In genomic region chr11:46380340-46381045, GRCh38 we compare ENCODE assay signal across 8 cellular contexts. TPM values are rescaled to one million over a fixed set of nuclear protein-coding genes. Genes with fewer than 3 reads are reported as not detected.
DNase-seq lines count a peak whose midpoint lies in the region; ATAC-seq, FAIRE-seq and TF ChIP-seq lines count a peak whose summit lies in the region.

No MANE protein-coding gene starts in this region.

- POLR2A ChIA-PET in A549 (lab: Yijun Ruan, JAX) (no interaction called here), Panc1 (lab: Charles Lee) (interaction anchor here (0.5 to 0.7 kb wide), 2 partner anchors 17 to 369 kb away, joined by 5 to 6 read pairs; no protein-coding TSS in a partner anchor)

- ATAC-seq in A549 = peak in 1 of 2 experiments; percentile 50; a peak in 3 of 6 replicates
- ATAC-seq in GM23338 = peak; percentile 23
- ATAC-seq in Panc1 = peak; percentile 41
- peak; percentile 12 to 66 (median 33) for ATAC-seq in heart left ventricle
- ATAC-seq in GM18517 (IDR thresholded peaks at IDR 0.05; ENCODE audit: unreplicated experiment) = no peak
- no peak for ATAC-seq in HG03520 (IDR thresholded peaks at IDR 0.05; ENCODE audit: unreplicated experiment)

- H3K9me3 Mint-ChIP-seq in GM23338 = no peaks in the 10 kb centered on the region
- H3K9me3 Mint-ChIP-seq in activated naive CD4-positive, alpha-beta T cell treated with anti-CD3 and anti-CD28 coated beads for 36 hours = no peaks in the 10 kb centered on the region

- H3K27ac ChIP-seq in A549 (peak overlapping the region; percentile 37 to 85), GM23338 (ENCODE audit: low read depth) (peak overlapping the region; percentile 94), Panc1 (ENCODE audit: low read length) (peak overlapping the region; percentile 79), heart left ventricle (peak overlapping the region; percentile 14 to 88 (median 80)), rectal smooth muscle tissue (ENCODE audit: low read depth, low read length) (peak overlapping the region; percentile 51)

- no peak for FAIRE-seq in A549 (lab: Jason Lieb, UNC)

- H2AFZ ChIP-seq in GM23338 = no peak overlapping the region

- no peak for DNase-seq in A549 (ENCODE audit: low read depth in 1 of 2, low spot score in 1 of 2)
- peak; percentile 90 for DNase-seq in GM23338 (ENCODE audit: low spot score)
- DNase-seq in Panc1 (ENCODE audit: low read depth, low spot score) = no peak
- peak; percentile 90 for DNase-seq in activated naive CD4-positive, alpha-beta T cell treated with anti-CD3 and anti-CD28 coated beads for 36 hours
- DNase-seq in heart left ventricle = peak; percentile 75 to 83 (median 82)

- no peaks in the 10 kb centered on the region for H3K9me2 ChIP-seq in GM23338 (ENCODE audit: insufficient read depth)

- peaks cover 29% of the 10 kb centered on the region for H3K36me3 Mint-ChIP-seq in GM23338 (ENCODE audit: low read depth)
- peaks cover 19% of the 10 kb centered on the region for H3K36me3 Mint-ChIP-seq in activated naive CD4-positive, alpha-beta T cell treated with anti-CD3 and anti-CD28 coated beads for 36 hours (ENCODE audit: low read depth)

- H3K36me3 ChIP-seq in GM23338 (ENCODE audit: insufficient read depth) (no peaks in the 10 kb centered on the region; the same call in 1 of the 2 replicates), Panc1 (ENCODE audit: control insufficient read depth, insufficient read depth, low read length) (no peaks in the 10 kb centered on the region; the same call in 1 of the 2 replicates), heart left ventricle (peaks cover 0 to 28% (median 25%) of the 10 kb centered on the region in 9 donors), rectal smooth muscle tissue (ENCODE audit: control insufficient read depth, insufficient read depth, low read length) (peaks cover 2% of the 10 kb centered on the region)

- no peak for TF ChIP-seq EP300 in A549 (IDR thresholded peaks at IDR 0.05)

- peaks cover 11% of the 10 kb centered on the region for H3K4me1 ChIP-seq in A549
- H3K4me1 ChIP-seq in GM23338 (ENCODE audit: insufficient read depth) = peaks cover 19% of the 10 kb centered on the region
- H3K4me1 ChIP-seq in Panc1 (ENCODE audit: control insufficient read depth, insufficient read depth, low read length) = peaks cover 16% of the 10 kb centered on the region
- H3K4me1 ChIP-seq in heart left ventricle = peaks cover 0 to 32% (median 16%) of the 10 kb centered on the region in 12 donors
- H3K4me1 ChIP-seq in rectal smooth muscle tissue (ENCODE audit: control insufficient read depth, insufficient read depth, low read length) = peaks cover 3% of the 10 kb centered on the region

- H3K79me2 ChIP-seq in GM23338 (replicated peaks; ENCODE audit: insufficient read depth) = no peaks in the 10 kb centered on the region

- no peaks in the 10 kb centered on the region for H3K27me3 ChIP-seq in GM23338 (ENCODE audit: insufficient read depth)
- H3K27me3 ChIP-seq in Panc1 (ENCODE audit: control insufficient read depth, insufficient read depth, low read length) = no peaks in the 10 kb centered on the region
- H3K27me3 ChIP-seq in heart left ventricle = peaks cover 0 to 13% (median 0%) of the 10 kb centered on the region in 9 donors
- H3K27me3 ChIP-seq in rectal smooth muscle tissue (ENCODE audit: control insufficient read depth, insufficient read depth, low read length) = peaks cover 13% of the 10 kb centered on the region

- TF ChIP-seq CTCF in A549 (IDR thresholded peaks at IDR 0.05) (no peak), GM23338 (conservative IDR thresholded peaks at IDR 0.05; ENCODE audit: low read depth in 2 of 2) (no peak), Panc1 (IDR thresholded peaks at IDR 0.05) (no peak), heart left ventricle (IDR thresholded peaks at IDR 0.05) (no peak)

- intact Hi-C loops in Panc1 (cut with micrococcal nuclease; ENCODE audit: unreplicated experiment) (no loop called here), heart left ventricle (cut with DNase I) (loop anchor here in 3 of 10 donors (10.0 kb wide), 1 partner anchor 234 kb away; the partner anchor contains the start of genes ATG13 (in 3 of the 3) and HARBI1 (in 3 of the 3))
- intact Hi-C loops in activated naive CD4-positive, alpha-beta T cell treated with anti-CD3 and anti-CD28 coated beads for 36 hours (cut with micrococcal nuclease) = loop anchor here (1.0 kb wide), 4 partner anchors 12 to 466 kb away; partner anchors contain the start of genes CKAP5 and DGKZ

- TF ChIP-seq POLR2A in A549 (IDR thresholded peaks at IDR 0.05; ENCODE audit: low read length) (no peak), heart left ventricle (IDR thresholded peaks at IDR 0.05) (no peak)

- BruUV-seq in Panc1 (replicated peaks; lab: Mats Ljungman, UMichigan) = no TSS peak

- CTCF ChIA-PET in A549 (lab: Yijun Ruan, JAX) = interaction anchor here (1.5 to 19.6 kb wide), 3 partner anchors 10 to 165 kb away, joined by 3 to 220 read pairs (median 35); partner anchors contain the start of gene CHRM4
- CTCF ChIA-PET in Panc1 (lab: Charles Lee) = interaction anchor here (0.7 to 1.2 kb wide), 2 partner anchors 8 to 107 kb away, joined by 4 read pairs; no protein-coding TSS in a partner anchor
- CTCF ChIA-PET in activated naive CD4-positive, alpha-beta T cell treated with anti-CD3 and anti-CD28 coated beads for 36 hours (lab: Charles Lee) = interaction anchor here (1.0 kb wide), 1 partner anchor 28 kb away, joined by 6 read pairs; no protein-coding TSS in a partner anchor

- peaks cover 25% of the 10 kb centered on the region for H3K4me1 Mint-ChIP-seq in GM23338
- H3K4me1 Mint-ChIP-seq in activated naive CD4-positive, alpha-beta T cell treated with anti-CD3 and anti-CD28 coated beads for 36 hours (ENCODE audit: low read depth) = peaks cover 11% of the 10 kb centered on the region

- H3F3A ChIP-seq in GM23338 (replicated peaks; ENCODE audit: low read depth) = peaks cover 35% of the 10 kb centered on the region

- H3K27ac Mint-ChIP-seq in GM23338 = peak overlapping the region; percentile 62
- peak overlapping the region; percentile 15 for H3K27ac Mint-ChIP-seq in activated naive CD4-positive, alpha-beta T cell treated with anti-CD3 and anti-CD28 coated beads for 36 hours

- H3K4me3 Mint-ChIP-seq in GM23338 = peak overlapping the region; percentile 79
- peak overlapping the region; percentile 67 for H3K4me3 Mint-ChIP-seq in activated naive CD4-positive, alpha-beta T cell treated with anti-CD3 and anti-CD28 coated beads for 36 hours

- peak overlapping the region; percentile 48 for H3K4me3 ChIP-seq in A549
- H3K4me3 ChIP-seq in GM23338 = peak overlapping the region; percentile 92
- peak overlapping the region; percentile 45 to 59 for H3K4me3 ChIP-seq in Panc1 (ENCODE audit: low read depth in 2 of 2, low read length in 2 of 2)
- peak overlapping the region; percentile 40 to 78 (median 72) for H3K4me3 ChIP-seq in heart left ventricle
- peak overlapping the region; percentile 85 for H3K4me3 ChIP-seq in rectal smooth muscle tissue (ENCODE audit: low read length)

- H3K9ac ChIP-seq in rectal smooth muscle tissue (ENCODE audit: low read length) = peak overlapping the region; percentile 73

- WGBS in A549 (ENCODE audit: missing lambda C conversion rate) = 8% methylated on average over 21 of the region's 45 CpGs
- 5 to 12% (median 8%) methylated on average over 17 to 45 of the region's 45 CpGs for WGBS in heart left ventricle, 4 donors

- in situ Hi-C loops in Panc1 (cut with HindIII; ENCODE audit: low pct_unique_long_range_greater_than_20kb, low sequenced_read_pairs) = no loop called here

- TF ChIP-seq RAD21 in A549 (conservative IDR thresholded peaks at IDR 0.05 in 1 of 2, IDR thresholded peaks at IDR 0.05 in 1 of 2) = no peak

- H3K27me3 Mint-ChIP-seq in GM23338 (ENCODE audit: insufficient read depth, low read depth, poor library complexity) = peaks cover 15% of the 10 kb centered on the region
- H3K27me3 Mint-ChIP-seq in activated naive CD4-positive, alpha-beta T cell treated with anti-CD3 and anti-CD28 coated beads for 36 hours (ENCODE audit: low read depth) = peaks cover 7% of the 10 kb centered on the region

- H3K4me2 ChIP-seq in A549 (peak overlapping the region; percentile 99), GM23338 (peak overlapping the region; percentile 95)

- no peaks in the 10 kb centered on the region for H3K9me3 ChIP-seq in A549
- no peaks in the 10 kb centered on the region for H3K9me3 ChIP-seq in Panc1 (ENCODE audit: control insufficient read depth, insufficient read depth, low read depth, low read length)
- no peaks in the 10 kb centered on the region for H3K9me3 ChIP-seq in heart left ventricle

- no peaks in the 10 kb centered on the region; the same call in 1 of the 2 replicates for H4K20me1 ChIP-seq in GM23338 (replicated peaks; ENCODE audit: insufficient read depth)

RNA-seq across cellular contexts. Expression of gene MDK, which starts 1.0 kb away (rescaled TPM):
- polyA plus RNA-seq in A549 (2011; rRNA removed) = 18.3 and 18.4 TPM in 2 replicates
- polyA plus RNA-seq in A549 (2012; cell fraction: cytosol; rRNA removed) = 41.1 and 43.1 TPM in 2 replicates
- polyA plus RNA-seq in A549 (2012; cell fraction: nucleus; rRNA removed) = 15.2 and 20.4 TPM in 2 replicates
- polyA plus RNA-seq in A549 (2017; fragmentation: RNase III; extraction: RNeasy Plus Mini Kit Qiagen cat#74134 plus additional on column Dnase treatment) = 12.8 to 15.1 TPM (median 13.6 TPM) in 3 replicates
- polyA minus RNA-seq in A549 (2011; rRNA and poly(A)+ RNA removed) = 3.8 and 6.6 TPM in 2 replicates
- total RNA-seq in GM23338 (2014; rRNA removed; shearing (Covaris generic)) = 388 and 438 TPM in 2 replicates
- 451 and 477 TPM in 2 replicates for polyA plus RNA-seq in GM23338 (2016; fragmentation: Nextera tagmentation; extraction: Ambion mirVana)
- total RNA-seq in Panc1 (2021; ENCODE audit: unreplicated experiment) = 252 TPM
- 741 TPM for polyA plus RNA-seq in Panc1 (2012; ENCODE audit: insufficient read length)
- 1 to 10 TPM; 2.9 to 4.6 TPM for total RNA-seq in activated naive CD4-positive, alpha-beta T cell treated with anti-CD3 and anti-CD28 coated beads for 36 hours
- 10 to 100 TPM in 3 of 9 donors, 1 to 10 TPM in 6; 1.9 to 26.5 (median 7.9) TPM for total RNA-seq in heart left ventricle
- 1 to 10 TPM; 2.3 to 4.8 TPM for polyA plus RNA-seq in heart left ventricle

RNA-seq across cellular contexts. Expression of gene CHRM4, which starts 11.1 kb away (rescaled TPM):
- polyA plus RNA-seq in A549 (2011; rRNA removed) (0.17 and 0.22 TPM in 2 replicates), A549 (2017; fragmentation: RNase III; extraction: RNeasy Plus Mini Kit Qiagen cat#74134 plus additional on column Dnase treatment) (0.28 to 0.38 TPM (median 0.29 TPM) in 3 replicates), GM23338 (2016; fragmentation: Nextera tagmentation; extraction: Ambion mirVana) (not detected in 2 replicates), heart left ventricle (under 1 TPM in 1 of 2 donors, not detected in 1; 0.08 TPM)
- 0.30 and 0.47 TPM in 2 replicates for polyA plus RNA-seq in A549 (2012; cell fraction: cytosol; rRNA removed)
- polyA plus RNA-seq in A549 (2012; cell fraction: nucleus; rRNA removed) = 0.92 and 1.2 TPM in 2 replicates
- 0.34 and 0.70 TPM in 2 replicates for polyA minus RNA-seq in A549 (2011; rRNA and poly(A)+ RNA removed)
- 0.93 and 0.97 TPM in 2 replicates for total RNA-seq in GM23338 (2014; rRNA removed; shearing (Covaris generic))
- total RNA-seq in Panc1 (2021; ENCODE audit: unreplicated experiment) (3.1 TPM), heart left ventricle (under 1 TPM in 3 of 9 donors, not detected in 6; 0.15 to 0.27 (median 0.20) TPM)
- polyA plus RNA-seq in Panc1 (2012; ENCODE audit: insufficient read length) = 3.1 TPM
- total RNA-seq in activated naive CD4-positive, alpha-beta T cell treated with anti-CD3 and anti-CD28 coated beads for 36 hours = not detected

RNA-seq across cellular contexts. Expression of gene DGKZ, which starts 33.2 kb away (rescaled TPM):
- polyA plus RNA-seq in A549 (2011; rRNA removed) (12.8 and 14.5 TPM in 2 replicates), A549 (2017; fragmentation: RNase III; extraction: RNeasy Plus Mini Kit Qiagen cat#74134 plus additional on column Dnase treatment) (28.4 to 30.7 TPM (median 28.4 TPM) in 3 replicates), GM23338 (2016; fragmentation: Nextera tagmentation; extraction: Ambion mirVana) (45.1 and 45.7 TPM in 2 replicates), heart left ventricle (10 to 100 TPM; 41.7 to 59.5 TPM)
- polyA plus RNA-seq in A549 (2012; cell fraction: cytosol; rRNA removed) = 37.4 and 55.9 TPM in 2 replicates
- 133 and 174 TPM in 2 replicates for polyA plus RNA-seq in A549 (2012; cell fraction: nucleus; rRNA removed)
- polyA minus RNA-seq in A549 (2011; rRNA and poly(A)+ RNA removed) = 22.7 and 37.4 TPM in 2 replicates
- 148 and 170 TPM in 2 replicates for total RNA-seq in GM23338 (2014; rRNA removed; shearing (Covaris generic))
- total RNA-seq in Panc1 (2021; ENCODE audit: unreplicated experiment) (104 TPM), heart left ventricle (100 to 1,000 TPM in 1 of 9 donors, 10 to 100 TPM in 8; 57.9 to 114 (median 62.5) TPM)
- 172 TPM for polyA plus RNA-seq in Panc1 (2012; ENCODE audit: insufficient read length)
- total RNA-seq in activated naive CD4-positive, alpha-beta T cell treated with anti-CD3 and anti-CD28 coated beads for 36 hours = 10 to 100 TPM; 82.9 to 89.2 TPM

Comparison
In these comparisons a context has a peak if more than half of its experiments do, and no peak if none do; other contexts are left out.
1. ATAC-seq: peak in GM23338 (single experiment), Panc1 (single experiment) and heart left ventricle (4 of 4); none in GM18517 (single experiment) and HG03520 (single experiment).
2. DNase-seq: peak in GM23338 (single experiment), activated naive CD4-positive, alpha-beta T cell treated with anti-CD3 and anti-CD28 coated beads for 36 hours (single experiment) and heart left ventricle (5 of 5); none in A549 (0 of 2) and Panc1 (single experiment).
3. Peak in every context shown above with its lines, with median percentiles within 50 percentile points of each other: H3K27ac ChIP-seq and H3K4me3 ChIP-seq.